Comparison of ENCODE assay signal across 23 cellular contexts in genomic region chr2:233455491-233455890, GRCh38.
"Had no signal": no experiment of that assay in that cellular context is flagged by ENCODE, and none has a peak within 500 bp of the region (broad histone marks: within the 10 kb centered on the region; RNA-seq: fewer than 3 reads in every experiment).

No MANE protein-coding gene starts in this region.

- H3K4me1 ChIP-seq: foreskin keratinocyte, neural progenitor cell, testis had no signal

- H3K4me3 Mint-ChIP-seq: activated naive CD4-positive, alpha-beta T cell treated with anti-CD3 and anti-CD28 coated beads, Interleukin-2, amount 50 U/mL, for 24 hours; brain; neural progenitor cell; stimulated activated effector memory CD8-positive, alpha-beta T cell treated with anti-CD3 and anti-CD28 coated beads, Interleukin-12 subunit alpha, Interleukin-12 subunit beta, amount 100 ng/mL, for 72 hours had no signal

- FAIRE-seq: colon, islet of Langerhans had no signal

- H3K36me3 ChIP-seq: neural progenitor cell had no signal

- H3K9ac ChIP-seq: neural progenitor cell had no signal

- H3K9me3 ChIP-seq: testis had no signal

- DNase-seq: activated CD4-positive, alpha-beta T cell treated with anti-CD3 and anti-CD28 coated beads for 1 hour; activated CD4-positive, alpha-beta T cell treated with anti-CD3 and anti-CD28 coated beads, Interleukin-2, amount 50 U/mL, for 1 hour; activated CD8-positive, alpha-beta memory T cell treated with anti-CD3 and anti-CD28 coated beads for 24 hours; activated CD8-positive, alpha-beta memory T cell treated with anti-CD3 and anti-CD28 coated beads, Interleukin-2, amount 50 U/mL, for 4 hours; activated T-cell treated with anti-CD3 and anti-CD28 coated beads, Interleukin-2, amount 50 U/mL, for 48 hours; anterior cingulate cortex; central memory CD4-positive, alpha-beta T cell; effector memory CD4-positive, alpha-beta T cell; foreskin keratinocyte; left colon; naive B cell; stimulated activated CD4-positive, alpha-beta T cell treated with anti-CD3 and anti-CD28 coated beads, Interleukin-2, amount 100 ng/mL, for 24 hours; T-helper 9 cell; testis; trophoblast cell had no signal

- H3K27ac Mint-ChIP-seq: activated naive CD4-positive, alpha-beta T cell treated with anti-CD3 and anti-CD28 coated beads, Interleukin-2, amount 50 U/mL, for 24 hours; brain; neural progenitor cell; stimulated activated effector memory CD8-positive, alpha-beta T cell treated with anti-CD3 and anti-CD28 coated beads, Interleukin-12 subunit alpha, Interleukin-12 subunit beta, amount 100 ng/mL, for 72 hours had no signal

- H3K27me3 Mint-ChIP-seq: activated naive CD4-positive, alpha-beta T cell treated with anti-CD3 and anti-CD28 coated beads, Interleukin-2, amount 50 U/mL, for 24 hours; brain; naive B cell; progenitor cell of endocrine pancreas had no signal

- ATAC-seq: foreskin keratinocyte; left colon; stimulated activated effector memory CD8-positive, alpha-beta T cell treated with anti-CD3 and anti-CD28 coated beads, Interleukin-12 subunit alpha, Interleukin-12 subunit beta, amount 100 ng/mL, for 72 hours had no signal

- H3K27ac ChIP-seq: foreskin keratinocyte, neural progenitor cell, testis had no signal

- H3K4me2 ChIP-seq: neural progenitor cell had no signal

- H3K4me1 Mint-ChIP-seq: activated naive CD4-positive, alpha-beta T cell treated with anti-CD3 and anti-CD28 coated beads, Interleukin-2, amount 50 U/mL, for 24 hours; neural progenitor cell had no signal

- H3K27me3 ChIP-seq: foreskin keratinocyte, neural progenitor cell, testis had no signal

- H2AFZ ChIP-seq: neural progenitor cell had no signal

- H3K4me3 ChIP-seq: lung, neural progenitor cell, testis had no signal

- H3K9me3 Mint-ChIP-seq: activated naive CD4-positive, alpha-beta T cell treated with anti-CD3 and anti-CD28 coated beads, Interleukin-2, amount 50 U/mL, for 24 hours; brain; naive B cell; neural progenitor cell; stimulated activated effector memory CD8-positive, alpha-beta T cell treated with anti-CD3 and anti-CD28 coated beads, Interleukin-12 subunit alpha, Interleukin-12 subunit beta, amount 100 ng/mL, for 72 hours had no signal
